Comparison of ENCODE assay signal across 31 cellular contexts in the genomic region with DNA sequence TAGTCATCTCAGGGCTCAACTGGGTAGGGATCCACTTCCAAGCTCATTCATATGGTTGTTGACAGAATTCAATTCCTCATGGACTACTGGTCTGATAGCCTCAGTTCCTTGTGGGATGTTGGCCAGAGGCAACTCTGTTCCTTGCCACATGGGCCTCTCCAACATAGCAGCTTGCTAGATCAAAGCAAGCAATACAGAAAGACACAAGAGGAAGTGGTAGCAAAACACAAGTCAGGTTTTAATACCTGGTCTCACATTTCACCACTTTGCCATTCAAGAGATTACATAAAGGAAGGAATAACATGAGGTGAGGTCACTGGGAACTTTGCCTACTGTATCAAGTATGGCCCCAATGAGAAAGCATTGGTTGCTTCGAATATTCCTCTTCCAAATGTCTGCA.
"Had no signal": no experiment of that assay in that cellular context is flagged by ENCODE, and none has a peak within 500 bp of the region (broad histone marks: within the 10 kb centered on the region; RNA-seq: fewer than 3 reads in every experiment).

No MANE protein-coding gene starts in this region.

- DNase-seq: activated CD4-positive, alpha-beta memory T cell treated with anti-CD3 and anti-CD28 coated beads for 36 hours; activated CD4-positive, alpha-beta T cell treated with anti-CD3 and anti-CD28 coated beads for 36 hours; activated CD4-positive, alpha-beta T cell treated with anti-CD3 and anti-CD28 coated beads, Interleukin-2, amount 10 ng/mL, durations not matched to agents 24 days and 14 days; activated CD4-positive, CD25-positive, alpha-beta regulatory T cell; activated CD4-positive, CD25-positive, alpha-beta regulatory T cell treated with anti-CD3 and anti-CD28 coated beads, Interleukin-2, amount 50 U/mL, for 72 hours; activated CD8-positive, alpha-beta memory T cell treated with anti-CD3 and anti-CD28 coated beads, Interleukin-2, amount 10 ng/mL, durations not matched to agents 7 days and 5 days; activated CD8-positive, alpha-beta memory T cell treated with anti-CD3 and anti-CD28 coated beads, Interleukin-2, amount 50 U/mL, for 4 hours; activated CD8-positive, alpha-beta T cell treated with anti-CD3 and anti-CD28 coated beads, Interleukin-2, amount 10 ng/mL, durations not matched to agents 7 days and 5 days; activated gamma-delta T cell; activated naive CD4-positive, alpha-beta T cell; activated naive CD4-positive, alpha-beta T cell treated with anti-CD3 and anti-CD28 coated beads, Interleukin-2, amount 10 ng/mL, durations not matched to agents 7 days and 5 days; activated naive CD8-positive, alpha-beta T cell treated with anti-CD3 and anti-CD28 coated beads, Interleukin-2, amount 10 ng/mL, durations not matched to agents 7 days and 5 days; activated T-cell treated with anti-CD3 and anti-CD28 coated beads, Interleukin-2, amount 50 U/mL, for 1 hour; activated T-cell treated with anti-CD3 and anti-CD28 coated beads, Interleukin-2, amount 50 U/mL, for 48 hours; dorsolateral prefrontal cortex; effector CD4-positive, alpha-beta T cell; effector memory CD8-positive, alpha-beta T cell; erythroblast; foreskin keratinocyte; gastrocnemius medialis; glutamatergic neuron; heart left ventricle had no signal

- H3K9me3 ChIP-seq: ascending aorta, breast epithelium, esophagus muscularis mucosa, gastrocnemius medialis, heart left ventricle had no signal

- H3K27ac ChIP-seq: ascending aorta, breast epithelium, coronary artery, dorsolateral prefrontal cortex, esophagus muscularis mucosa, foreskin keratinocyte, gastrocnemius medialis, heart left ventricle had no signal

- H3K4me3 ChIP-seq: ascending aorta, breast epithelium, coronary artery, dorsolateral prefrontal cortex, esophagus muscularis mucosa, gastrocnemius medialis, heart left ventricle had no signal

- H3K27me3 Mint-ChIP-seq: central memory CD8-positive, alpha-beta T cell; dendritic cell treated with granulocyte-macrophage colony-stimulating factor and Interleukin-4, amounts not matched to agents 40 ng/mL and 50 ng/mL, for 4 days; effector memory CD8-positive, alpha-beta T cell had no signal

- H3K36me3 ChIP-seq: ascending aorta, breast epithelium, esophagus muscularis mucosa, gastrocnemius medialis, heart left ventricle had no signal

- H3K4me3 Mint-ChIP-seq: activated CD4-positive, alpha-beta memory T cell treated with anti-CD3 and anti-CD28 coated beads for 36 hours; activated CD4-positive, alpha-beta T cell treated with anti-CD3 and anti-CD28 coated beads for 36 hours; activated CD4-positive, alpha-beta T cell treated with anti-CD3 and anti-CD28 coated beads, Interleukin-2, amount 10 ng/mL, durations not matched to agents 24 days and 14 days; activated CD8-positive, alpha-beta memory T cell treated with anti-CD3 and anti-CD28 coated beads, Interleukin-2, amount 10 ng/mL, durations not matched to agents 7 days and 5 days; activated CD8-positive, alpha-beta T cell treated with anti-CD3 and anti-CD28 coated beads, Interleukin-2, amount 10 ng/mL, durations not matched to agents 7 days and 5 days; activated naive CD4-positive, alpha-beta T cell treated with anti-CD3 and anti-CD28 coated beads, Interleukin-2, amount 10 ng/mL, durations not matched to agents 7 days and 5 days; activated naive CD8-positive, alpha-beta T cell treated with anti-CD3 and anti-CD28 coated beads, Interleukin-2, amount 10 ng/mL, durations not matched to agents 7 days and 5 days; activated T-helper 1 cell treated with anti-CD3 and anti-CD28 coated beads, Interleukin-12 subunit alpha, Interleukin-12 subunit beta, Interleukin-2, Interleukin-4 antibody, amounts not matched to agents 30 ng/mL and 10 ng/mL and 1 ng/mL, durations not matched to agents 14 hours and 24 hours and 36 hours; brain; central memory CD8-positive, alpha-beta T cell; dendritic cell treated with granulocyte-macrophage colony-stimulating factor and Interleukin-4, amounts not matched to agents 40 ng/mL and 50 ng/mL, for 4 days; effector memory CD8-positive, alpha-beta T cell had no signal

- H3K9me3 Mint-ChIP-seq: activated CD4-positive, alpha-beta memory T cell treated with anti-CD3 and anti-CD28 coated beads for 36 hours; activated CD4-positive, alpha-beta T cell treated with anti-CD3 and anti-CD28 coated beads, Interleukin-2, amount 10 ng/mL, durations not matched to agents 24 days and 14 days; activated naive CD4-positive, alpha-beta T cell treated with anti-CD3 and anti-CD28 coated beads, Interleukin-2, amount 50 U/mL, for 72 hours; activated naive CD8-positive, alpha-beta T cell treated with anti-CD3 and anti-CD28 coated beads, Interleukin-2, amount 10 ng/mL, durations not matched to agents 7 days and 5 days; activated T-helper 1 cell treated with anti-CD3 and anti-CD28 coated beads, Interleukin-12 subunit alpha, Interleukin-12 subunit beta, Interleukin-2, Interleukin-4 antibody, amounts not matched to agents 30 ng/mL and 10 ng/mL and 1 ng/mL, durations not matched to agents 14 hours and 24 hours and 36 hours; central memory CD8-positive, alpha-beta T cell; effector memory CD8-positive, alpha-beta T cell had no signal

- H3K4me1 ChIP-seq: ascending aorta, breast epithelium, foreskin keratinocyte, gastrocnemius medialis had no signal

- H3K27ac Mint-ChIP-seq: activated CD4-positive, alpha-beta memory T cell treated with anti-CD3 and anti-CD28 coated beads for 36 hours; activated CD4-positive, alpha-beta T cell treated with anti-CD3 and anti-CD28 coated beads for 36 hours; activated CD4-positive, alpha-beta T cell treated with anti-CD3 and anti-CD28 coated beads, Interleukin-2, amount 10 ng/mL, durations not matched to agents 24 days and 14 days; activated CD8-positive, alpha-beta memory T cell treated with anti-CD3 and anti-CD28 coated beads, Interleukin-2, amount 10 ng/mL, durations not matched to agents 7 days and 5 days; activated CD8-positive, alpha-beta T cell treated with anti-CD3 and anti-CD28 coated beads, Interleukin-2, amount 10 ng/mL, durations not matched to agents 7 days and 5 days; activated naive CD4-positive, alpha-beta T cell treated with anti-CD3 and anti-CD28 coated beads, Interleukin-2, amount 10 ng/mL, durations not matched to agents 7 days and 5 days; activated naive CD4-positive, alpha-beta T cell treated with anti-CD3 and anti-CD28 coated beads, Interleukin-2, amount 50 U/mL, for 72 hours; activated naive CD8-positive, alpha-beta T cell treated with anti-CD3 and anti-CD28 coated beads, Interleukin-2, amount 10 ng/mL, durations not matched to agents 7 days and 5 days; activated T-helper 1 cell treated with anti-CD3 and anti-CD28 coated beads, Interleukin-12 subunit alpha, Interleukin-12 subunit beta, Interleukin-2, Interleukin-4 antibody, amounts not matched to agents 30 ng/mL and 10 ng/mL and 1 ng/mL, durations not matched to agents 14 hours and 24 hours and 36 hours; brain; dendritic cell treated with granulocyte-macrophage colony-stimulating factor and Interleukin-4, amounts not matched to agents 40 ng/mL and 50 ng/mL, for 4 days; effector memory CD8-positive, alpha-beta T cell had no signal

- ATAC-seq: activated CD4-positive, alpha-beta T cell treated with anti-CD3 and anti-CD28 coated beads for 36 hours; activated CD8-positive, alpha-beta memory T cell treated with anti-CD3 and anti-CD28 coated beads, Interleukin-2, amount 10 ng/mL, durations not matched to agents 7 days and 5 days; activated CD8-positive, alpha-beta T cell treated with anti-CD3 and anti-CD28 coated beads, Interleukin-2, amount 10 ng/mL, durations not matched to agents 7 days and 5 days; activated naive CD4-positive, alpha-beta T cell treated with anti-CD3 and anti-CD28 coated beads, Interleukin-2, amount 50 U/mL, for 72 hours; effector memory CD8-positive, alpha-beta T cell; foreskin keratinocyte; gastrocnemius medialis; heart left ventricle had no signal

- H3K27me3 ChIP-seq: ascending aorta, breast epithelium, dorsolateral prefrontal cortex, esophagus muscularis mucosa, gastrocnemius medialis had no signal
